In genomic region chr19:1239420-1239795, GRCh38 we compare ENCODE assay signal across 9 cellular contexts. TPM values are rescaled to one million over a fixed set of nuclear protein-coding genes. Genes with fewer than 3 reads are reported as not detected.
A peak's percentile ranks its signal among the peaks of the same experiment; 100 is the strongest.
DNase-seq lines count a peak whose midpoint lies in the region; ATAC-seq and TF ChIP-seq lines count a peak whose summit lies in the region.
"Had no signal": no experiment of that assay in that cellular context is flagged by ENCODE, and none has a peak within 500 bp of the region (broad histone marks: within the 10 kb centered on the region; RNA-seq: fewer than 3 reads in every experiment).

No MANE protein-coding gene starts in this region.

- H3K36me3 ChIP-seq in lower lobe of right lung (peaks cover 4% of the 10 kb centered on the region), suprapubic skin (no peaks in the 10 kb centered on the region)

- TF ChIP-seq CTCF in lower lobe of right lung (IDR thresholded peaks at IDR 0.05) (no peak), suprapubic skin (IDR thresholded peaks at IDR 0.05) (no peak)

- H3K4me3 Mint-ChIP-seq in activated CD4-positive, alpha-beta T cell treated with anti-CD3 and anti-CD28 coated beads, Interleukin-2, amount 10 ng/mL, durations not matched to agents 24 days and 14 days = peak overlapping the region; percentile 75
- H3K4me3 Mint-ChIP-seq in activated T-helper 2 cell treated with anti-CD3 and anti-CD28 coated beads, Interferon-gamma antibody, Interleukin-2, Interleukin-4, amounts not matched to agents 10 μg/mL and 5 μg/mL and 100 μg/mL, durations not matched to agents 14 hours and 24 hours and 36 hours (ENCODE audit: low read depth) = peak overlapping the region; percentile 54

- no peak for TF ChIP-seq EP300 in suprapubic skin (IDR thresholded peaks at IDR 0.05)

- H3K36me3 Mint-ChIP-seq in activated CD4-positive, alpha-beta T cell treated with anti-CD3 and anti-CD28 coated beads, Interleukin-2, amount 10 ng/mL, durations not matched to agents 24 days and 14 days (ENCODE audit: low read depth) = peaks cover 5% of the 10 kb centered on the region
- peaks cover under 1% of the 10 kb centered on the region for H3K36me3 Mint-ChIP-seq in activated T-helper 2 cell treated with anti-CD3 and anti-CD28 coated beads, Interferon-gamma antibody, Interleukin-2, Interleukin-4, amounts not matched to agents 10 μg/mL and 5 μg/mL and 100 μg/mL, durations not matched to agents 14 hours and 24 hours and 36 hours (ENCODE audit: low read depth)

- H3K9me3 ChIP-seq in lower lobe of right lung = no peaks in the 10 kb centered on the region
- H3K9me3 ChIP-seq in suprapubic skin = no peaks in the 10 kb centered on the region

- 82% methylated on average over 9 of the region's 11 CpGs for WGBS in suprapubic skin

- H3K27me3 ChIP-seq in lower lobe of right lung (ENCODE audit: low read depth) (peaks cover 9% of the 10 kb centered on the region), suprapubic skin (peaks cover 7% of the 10 kb centered on the region)

- H3K27me3 Mint-ChIP-seq in activated CD4-positive, alpha-beta T cell treated with anti-CD3 and anti-CD28 coated beads, Interleukin-2, amount 10 ng/mL, durations not matched to agents 24 days and 14 days = peaks cover 12% of the 10 kb centered on the region
- H3K27me3 Mint-ChIP-seq in activated T-helper 2 cell treated with anti-CD3 and anti-CD28 coated beads, Interferon-gamma antibody, Interleukin-2, Interleukin-4, amounts not matched to agents 10 μg/mL and 5 μg/mL and 100 μg/mL, durations not matched to agents 14 hours and 24 hours and 36 hours (ENCODE audit: low read depth) = peaks cover 13% of the 10 kb centered on the region

- no peaks in the 10 kb centered on the region for H3K9me3 Mint-ChIP-seq in activated CD4-positive, alpha-beta T cell treated with anti-CD3 and anti-CD28 coated beads, Interleukin-2, amount 10 ng/mL, durations not matched to agents 24 days and 14 days
- no peaks in the 10 kb centered on the region for H3K9me3 Mint-ChIP-seq in activated T-helper 2 cell treated with anti-CD3 and anti-CD28 coated beads, Interferon-gamma antibody, Interleukin-2, Interleukin-4, amounts not matched to agents 10 μg/mL and 5 μg/mL and 100 μg/mL, durations not matched to agents 14 hours and 24 hours and 36 hours

- H3K27ac ChIP-seq in lower lobe of right lung (peak overlapping the region; percentile 65), suprapubic skin (peak overlapping the region; percentile 83)

- TF ChIP-seq POLR2A in suprapubic skin (IDR thresholded peaks at IDR 0.05) = no peak

- peak overlapping the region; percentile 52 for H3K27ac Mint-ChIP-seq in activated CD4-positive, alpha-beta T cell treated with anti-CD3 and anti-CD28 coated beads, Interleukin-2, amount 10 ng/mL, durations not matched to agents 24 days and 14 days
- peak overlapping the region; percentile 16 for H3K27ac Mint-ChIP-seq in activated T-helper 2 cell treated with anti-CD3 and anti-CD28 coated beads, Interferon-gamma antibody, Interleukin-2, Interleukin-4, amounts not matched to agents 10 μg/mL and 5 μg/mL and 100 μg/mL, durations not matched to agents 14 hours and 24 hours and 36 hours

- intact Hi-C loops in activated CD4-positive, alpha-beta T cell treated with anti-CD3 and anti-CD28 coated beads, Interleukin-2, amount 10 ng/mL, durations not matched to agents 24 days and 14 days (cut with micrococcal nuclease) = no loop called here
- intact Hi-C loops in activated T-helper 2 cell treated with anti-CD3 and anti-CD28 coated beads, Interferon-gamma antibody, Interleukin-2, Interleukin-4, amounts not matched to agents 10 μg/mL and 5 μg/mL and 100 μg/mL, durations not matched to agents 14 hours and 24 hours and 36 hours (cut with micrococcal nuclease) = no loop called here
- intact Hi-C loops in lower lobe of right lung (cut with DNase I) = no loop called here

- DNase-seq in activated CD4-positive, alpha-beta T cell treated with anti-CD3 and anti-CD28 coated beads, Interleukin-2, amount 10 ng/mL, durations not matched to agents 24 days and 14 days = no peak
- no peak for DNase-seq in activated CD4-positive, alpha-beta T cell treated with anti-CD3 and anti-CD28 coated beads for 48 hours
- DNase-seq in activated T-helper 2 cell treated with anti-CD3 and anti-CD28 coated beads, Interferon-gamma antibody, Interleukin-2, Interleukin-4, amounts not matched to agents 10 μg/mL and 5 μg/mL and 100 μg/mL, durations not matched to agents 14 hours and 24 hours and 36 hours (ENCODE audit: low spot score) = no peak
- DNase-seq in lower lobe of right lung (no peak), suprapubic skin (ENCODE audit: low spot score in 2 of 2) (no peak), LoVo (ENCODE audit: low spot score) (no peak), NCI-H1694 treated with DMSO at 0.1 percent for 48 hours (lab: John Stamatoyannopoulos, UW) (no peak)
- no peak for DNase-seq in stimulated activated CD4-positive, alpha-beta T cell treated with anti-CD3 and anti-CD28 coated beads, Interleukin-1b, Interleukin-23, amount 100 ng/mL, for 48 hours

- no peak for ATAC-seq in lower lobe of right lung

- H3K4me3 ChIP-seq in lower lobe of right lung (no peak overlapping the region), suprapubic skin (no peak overlapping the region)
- H3K4me3 ChIP-seq: GM12878 had no signal

- peaks cover 49% of the 10 kb centered on the region for H3K4me1 ChIP-seq in lower lobe of right lung
- peaks cover 73% of the 10 kb centered on the region for H3K4me1 ChIP-seq in suprapubic skin

- peaks cover 20% of the 10 kb centered on the region for H3K4me1 Mint-ChIP-seq in activated CD4-positive, alpha-beta T cell treated with anti-CD3 and anti-CD28 coated beads, Interleukin-2, amount 10 ng/mL, durations not matched to agents 24 days and 14 days
- H3K4me1 Mint-ChIP-seq in activated T-helper 2 cell treated with anti-CD3 and anti-CD28 coated beads, Interferon-gamma antibody, Interleukin-2, Interleukin-4, amounts not matched to agents 10 μg/mL and 5 μg/mL and 100 μg/mL, durations not matched to agents 14 hours and 24 hours and 36 hours (ENCODE audit: low read depth) = peaks cover 20% of the 10 kb centered on the region

RNA-seq across cellular contexts. Expression of gene CBARP, which starts 1.6 kb away (rescaled TPM):
- 1.7 and 1.9 TPM in 2 replicates for total RNA-seq in activated CD4-positive, alpha-beta T cell treated with anti-CD3 and anti-CD28 coated beads, Interleukin-2, amount 10 ng/mL, durations not matched to agents 24 days and 14 days
- 3.5 and 3.7 TPM in 2 replicates for total RNA-seq in activated T-helper 2 cell treated with anti-CD3 and anti-CD28 coated beads, Interferon-gamma antibody, Interleukin-2, Interleukin-4, amounts not matched to agents 10 μg/mL and 5 μg/mL and 100 μg/mL, durations not matched to agents 14 hours and 24 hours and 36 hours
- total RNA-seq in lower lobe of right lung = 0.41 TPM
- total RNA-seq in suprapubic skin = 1 to 10 TPM; 2.9 to 8.6 (median 5.1) TPM

RNA-seq across cellular contexts. Expression of gene ATP5F1D, which starts 2.1 kb away (rescaled TPM):
- 254 and 269 TPM in 2 replicates for total RNA-seq in activated CD4-positive, alpha-beta T cell treated with anti-CD3 and anti-CD28 coated beads, Interleukin-2, amount 10 ng/mL, durations not matched to agents 24 days and 14 days
- 233 and 240 TPM in 2 replicates for total RNA-seq in activated T-helper 2 cell treated with anti-CD3 and anti-CD28 coated beads, Interferon-gamma antibody, Interleukin-2, Interleukin-4, amounts not matched to agents 10 μg/mL and 5 μg/mL and 100 μg/mL, durations not matched to agents 14 hours and 24 hours and 36 hours
- total RNA-seq in lower lobe of right lung (116 TPM), suprapubic skin (100 to 1,000 TPM; 102 to 205 (median 137) TPM)

RNA-seq across cellular contexts. Expression of gene MIDN, which starts 9.0 kb away (rescaled TPM):
- 72.3 and 82.4 TPM in 2 replicates for total RNA-seq in activated CD4-positive, alpha-beta T cell treated with anti-CD3 and anti-CD28 coated beads, Interleukin-2, amount 10 ng/mL, durations not matched to agents 24 days and 14 days
- total RNA-seq in activated T-helper 2 cell treated with anti-CD3 and anti-CD28 coated beads, Interferon-gamma antibody, Interleukin-2, Interleukin-4, amounts not matched to agents 10 μg/mL and 5 μg/mL and 100 μg/mL, durations not matched to agents 14 hours and 24 hours and 36 hours = 84.7 and 85.4 TPM in 2 replicates
- total RNA-seq in lower lobe of right lung = 76.3 TPM
- 100 to 1,000 TPM in 2 of 4 donors, 10 to 100 TPM in 2; 89.0 to 153 (median 105) TPM for total RNA-seq in suprapubic skin

RNA-seq across cellular contexts. Expression of gene CIRBP, which starts 29.7 kb away (rescaled TPM):
- total RNA-seq in activated CD4-positive, alpha-beta T cell treated with anti-CD3 and anti-CD28 coated beads, Interleukin-2, amount 10 ng/mL, durations not matched to agents 24 days and 14 days = 237 TPM in 2 replicates
- total RNA-seq in activated T-helper 2 cell treated with anti-CD3 and anti-CD28 coated beads, Interferon-gamma antibody, Interleukin-2, Interleukin-4, amounts not matched to agents 10 μg/mL and 5 μg/mL and 100 μg/mL, durations not matched to agents 14 hours and 24 hours and 36 hours = 214 and 226 TPM in 2 replicates
- total RNA-seq in lower lobe of right lung (352 TPM), suprapubic skin (100 to 1,000 TPM; 338 to 672 (median 451) TPM)

RNA-seq across cellular contexts. Expression of gene STK11, which starts 33.8 kb away (rescaled TPM):
- total RNA-seq in activated CD4-positive, alpha-beta T cell treated with anti-CD3 and anti-CD28 coated beads, Interleukin-2, amount 10 ng/mL, durations not matched to agents 24 days and 14 days = 70.3 and 70.9 TPM in 2 replicates
- 65.7 and 71.1 TPM in 2 replicates for total RNA-seq in activated T-helper 2 cell treated with anti-CD3 and anti-CD28 coated beads, Interferon-gamma antibody, Interleukin-2, Interleukin-4, amounts not matched to agents 10 μg/mL and 5 μg/mL and 100 μg/mL, durations not matched to agents 14 hours and 24 hours and 36 hours
- total RNA-seq in lower lobe of right lung (50.5 TPM), suprapubic skin (10 to 100 TPM; 62.5 to 76.9 (median 66.4) TPM)
